In genomic region chrX:13597928-13598327, GRCh38 we compare ENCODE assay signal across 28 cellular contexts. TPM values are rescaled to one million over a fixed set of nuclear protein-coding genes. Genes with fewer than 3 reads are reported as not detected.
DNase-seq lines count a peak whose midpoint lies in the region; TF ChIP-seq lines count a peak whose summit lies in the region.
"Had no signal": no experiment of that assay in that cellular context is flagged by ENCODE, and none has a peak within 500 bp of the region (broad histone marks: within the 10 kb centered on the region; RNA-seq: fewer than 3 reads in every experiment).

No MANE protein-coding gene starts in this region.

- POLR2A ChIA-PET in MCF 10A (lab: Yijun Ruan, JAX), result interaction anchor here (0.6 kb wide), 1 partner anchor 143 kb away, joined by 3 read pairs; no protein-coding TSS in a partner anchor

- no peaks in the 10 kb centered on the region for H3K9me3 Mint-ChIP-seq in MCF 10A (ENCODE audit: unreplicated experiment)
- H3K9me3 Mint-ChIP-seq in activated naive CD4-positive, alpha-beta T cell treated with anti-CD3 and anti-CD28 coated beads, Interleukin-2, amount 10 ng/mL, durations not matched to agents 7 days and 5 days, result no peaks in the 10 kb centered on the region
- H3K9me3 Mint-ChIP-seq: activated CD4-positive, alpha-beta memory T cell treated with anti-CD3 and anti-CD28 coated beads for 36 hours; activated naive CD8-positive, alpha-beta T cell treated with anti-CD3 and anti-CD28 coated beads for 36 hours; activated T-helper 2 cell treated with anti-CD3 and anti-CD28 coated beads, Interferon-gamma antibody, Interleukin-2, Interleukin-4, amounts not matched to agents 10 μg/mL and 5 μg/mL and 100 μg/mL, durations not matched to agents 14 hours and 24 hours and 36 hours; brain; memory B cell; stimulated activated naive B cell treated with anti-CD40 and anti-IgM and Interleukin-4, amounts not matched to agents 10 μg/mL and 1 μg/mL and 100 μg/mL, for 72 hours had no signal

- no peaks in the 10 kb centered on the region for H3K36me3 Mint-ChIP-seq in MCF 10A (ENCODE audit: insufficient read depth, unreplicated experiment)
- no peaks in the 10 kb centered on the region for H3K36me3 Mint-ChIP-seq in activated naive CD4-positive, alpha-beta T cell treated with anti-CD3 and anti-CD28 coated beads, Interleukin-2, amount 10 ng/mL, durations not matched to agents 7 days and 5 days
- H3K36me3 Mint-ChIP-seq: activated CD4-positive, alpha-beta memory T cell treated with anti-CD3 and anti-CD28 coated beads for 36 hours; activated naive CD8-positive, alpha-beta T cell treated with anti-CD3 and anti-CD28 coated beads for 36 hours; brain; CD4-positive, alpha-beta memory T cell; memory B cell; stimulated activated naive B cell treated with anti-CD40 and anti-IgM and Interleukin-4, amounts not matched to agents 10 μg/mL and 1 μg/mL and 100 μg/mL, for 72 hours had no signal

- no peak for TF ChIP-seq POLR2A in breast epithelium (IDR thresholded peaks at IDR 0.05)

- peak; percentile 33 for DNase-seq in MCF 10A (ENCODE audit: unreplicated experiment)
- DNase-seq in breast epithelium (ENCODE audit: low spot score in 2 of 2), result no peak
- peak; percentile 7 for DNase-seq in astrocyte of the hippocampus (ENCODE audit: low read depth, low spot score)
- peak; percentile 33 for DNase-seq in fibroblast of villous mesenchyme (ENCODE audit: low read depth)
- DNase-seq in activated naive CD4-positive, alpha-beta T cell treated with anti-CD3 and anti-CD28 coated beads, Interleukin-2, amount 10 ng/mL, durations not matched to agents 7 days and 5 days, result no peak
- no peak for DNase-seq in glomerular visceral epithelial cell (ENCODE audit: extremely low spot score)
- DNase-seq in tibial artery, result no peak
- DNase-seq: activated CD4-positive, alpha-beta memory T cell treated with anti-CD3 and anti-CD28 coated beads for 36 hours; activated CD8-positive, alpha-beta memory T cell treated with anti-CD3 and anti-CD28 coated beads, Interleukin-2, amount 50 U/mL, for 48 hours; activated naive CD8-positive, alpha-beta T cell treated with anti-CD3 and anti-CD28 coated beads for 36 hours; AML-193; CD4-positive, alpha-beta memory T cell; hippocampal formation; MG63; NCI-H2081 treated with DMSO at 0.1 percent for 48 hours; NCI-H226; NCI-H748 treated with DMSO at 0.1 percent for 48 hours; RPMI8226; stimulated activated CD4-positive, alpha-beta T cell treated with anti-CD3 and anti-CD28 coated beads, Interleukin-15, amount 100 ng/mL, for 24 hours; stimulated activated naive B cell treated with anti-CD40 and anti-IgM and Interleukin-4, amounts not matched to agents 10 μg/mL and 1 μg/mL and 100 μg/mL, for 72 hours had no signal

- TF ChIP-seq CTCF in MCF 10A (IDR thresholded peaks at IDR 0.05; ENCODE audit: unreplicated experiment), result no peak
- TF ChIP-seq CTCF in breast epithelium (IDR thresholded peaks at IDR 0.05), result no peak
- TF ChIP-seq CTCF in fibroblast of villous mesenchyme (IDR thresholded peaks at IDR 0.05; ENCODE audit: insufficient read depth, low read depth, low read length), result no peak
- TF ChIP-seq CTCF in tibial artery (IDR thresholded peaks at IDR 0.05), result no peak

- BruUV-seq in MCF 10A (replicated peaks; lab: Mats Ljungman, UMichigan), result no TSS peak

- H3K9me3 ChIP-seq in breast epithelium (no peaks in the 10 kb centered on the region), subcutaneous abdominal adipose tissue (ENCODE audit: control insufficient read depth in 5 of 5, low read length in 5 of 5) (peaks cover 0 to 6% (median 0%) of the 10 kb centered on the region in 5 donors), tibial artery (peaks cover 0 to 6% (median 0%) of the 10 kb centered on the region in 3 donors)
- H3K9me3 ChIP-seq: MG63, thoracic aorta, vagina had no signal

- intact Hi-C loops in MCF 10A (cut with micrococcal nuclease), result no loop called here
- intact Hi-C loops in breast epithelium (cut with DNase I; ENCODE audit: low total_unique reads), result loop anchor here (5.0 kb wide), 1 partner anchor 1819 kb away; no protein-coding TSS in a partner anchor
- intact Hi-C loops in tibial artery (cut with DNase I; ENCODE audit: low total_unique reads), result no loop called here

- peaks cover 0 to 64% of the 10 kb centered on the region in 2 donors for H3K27me3 ChIP-seq in breast epithelium
- H3K27me3 ChIP-seq in subcutaneous abdominal adipose tissue (ENCODE audit: control insufficient read depth in 5 of 5, insufficient read depth in 4 of 5, low read length in 5 of 5), result peaks cover 0 to 27% (median 8%) of the 10 kb centered on the region in 5 donors
- no peaks in the 10 kb centered on the region for H3K27me3 ChIP-seq in tibial artery
- H3K27me3 ChIP-seq: MG63, vagina had no signal

- H3K27ac ChIP-seq in breast epithelium (no peak overlapping the region), subcutaneous abdominal adipose tissue (ENCODE audit: low read depth, low read length) (peak overlapping the region; percentile 5), tibial artery (no peak overlapping the region)
- H3K27ac ChIP-seq: 22Rv1, thoracic aorta, vagina had no signal

- peaks cover 57% of the 10 kb centered on the region for H3K27me3 Mint-ChIP-seq in MCF 10A (ENCODE audit: insufficient read depth, unreplicated experiment)
- peaks cover 5% of the 10 kb centered on the region for H3K27me3 Mint-ChIP-seq in activated naive CD4-positive, alpha-beta T cell treated with anti-CD3 and anti-CD28 coated beads, Interleukin-2, amount 10 ng/mL, durations not matched to agents 7 days and 5 days
- H3K27me3 Mint-ChIP-seq: memory B cell, progenitor cell of endocrine pancreas had no signal

- H3K36me3 ChIP-seq in breast epithelium (no peaks in the 10 kb centered on the region), subcutaneous abdominal adipose tissue (ENCODE audit: control insufficient read depth in 5 of 5, insufficient read depth in 5 of 5, low read length in 5 of 5) (no peaks in the 10 kb centered on the region), tibial artery (no peaks in the 10 kb centered on the region)
- H3K36me3 ChIP-seq: MG63, thoracic aorta, vagina had no signal

- H3K27ac Mint-ChIP-seq in MCF 10A (ENCODE audit: low read depth, unreplicated experiment), result no peak overlapping the region
- H3K27ac Mint-ChIP-seq in activated naive CD4-positive, alpha-beta T cell treated with anti-CD3 and anti-CD28 coated beads, Interleukin-2, amount 10 ng/mL, durations not matched to agents 7 days and 5 days, result no peak overlapping the region
- H3K27ac Mint-ChIP-seq: activated CD4-positive, alpha-beta memory T cell treated with anti-CD3 and anti-CD28 coated beads for 36 hours; activated naive CD8-positive, alpha-beta T cell treated with anti-CD3 and anti-CD28 coated beads for 36 hours; activated T-helper 2 cell treated with anti-CD3 and anti-CD28 coated beads, Interferon-gamma antibody, Interleukin-2, Interleukin-4, amounts not matched to agents 10 μg/mL and 5 μg/mL and 100 μg/mL, durations not matched to agents 14 hours and 24 hours and 36 hours; CD4-positive, alpha-beta memory T cell; memory B cell; progenitor cell of endocrine pancreas; stimulated activated naive B cell treated with anti-CD40 and anti-IgM and Interleukin-4, amounts not matched to agents 10 μg/mL and 1 μg/mL and 100 μg/mL, for 72 hours had no signal

- no peak overlapping the region for H3K9ac ChIP-seq in subcutaneous abdominal adipose tissue (ENCODE audit: low read length in 5 of 5)

- H3K4me3 Mint-ChIP-seq in MCF 10A (ENCODE audit: unreplicated experiment), result no peak overlapping the region
- no peak overlapping the region for H3K4me3 Mint-ChIP-seq in activated naive CD4-positive, alpha-beta T cell treated with anti-CD3 and anti-CD28 coated beads, Interleukin-2, amount 10 ng/mL, durations not matched to agents 7 days and 5 days
- H3K4me3 Mint-ChIP-seq: activated CD4-positive, alpha-beta memory T cell treated with anti-CD3 and anti-CD28 coated beads for 36 hours; activated naive CD8-positive, alpha-beta T cell treated with anti-CD3 and anti-CD28 coated beads for 36 hours; brain; CD4-positive, alpha-beta memory T cell; memory B cell; stimulated activated naive B cell treated with anti-CD40 and anti-IgM and Interleukin-4, amounts not matched to agents 10 μg/mL and 1 μg/mL and 100 μg/mL, for 72 hours had no signal

- H3K4me3 ChIP-seq in breast epithelium (no peak overlapping the region), fibroblast of villous mesenchyme (ENCODE audit: low read depth, low read length) (no peak overlapping the region), subcutaneous abdominal adipose tissue (ENCODE audit: low read depth in 1 of 5, low read length in 5 of 5) (no peak overlapping the region), tibial artery (no peak overlapping the region)
- H3K4me3 ChIP-seq: MG63, thoracic aorta, vagina had no signal

- no peaks in the 10 kb centered on the region for H3K4me1 ChIP-seq in breast epithelium
- H3K4me1 ChIP-seq in subcutaneous abdominal adipose tissue (ENCODE audit: control insufficient read depth in 5 of 5, insufficient read depth in 5 of 5, low read length in 5 of 5), result peaks cover 0 to 12% (median 0%) of the 10 kb centered on the region in 5 donors
- peaks cover 0 to 13% (median 0%) of the 10 kb centered on the region in 4 donors for H3K4me1 ChIP-seq in tibial artery
- H3K4me1 ChIP-seq: vagina had no signal

- CTCF ChIA-PET in MCF 10A (lab: Yijun Ruan, JAX), result interaction anchor here (0.7 to 1.5 kb wide), 4 partner anchors 9 to 91 kb away, joined by 3 to 5 read pairs (median 4); no protein-coding TSS in a partner anchor
- CTCF ChIA-PET in activated naive CD4-positive, alpha-beta T cell treated with anti-CD3 and anti-CD28 coated beads, Interleukin-2, amount 10 ng/mL, durations not matched to agents 7 days and 5 days (lab: Charles Lee), result no interaction called here

- H3K4me1 Mint-ChIP-seq in MCF 10A (ENCODE audit: insufficient read depth, unreplicated experiment), result no peaks in the 10 kb centered on the region
- no peaks in the 10 kb centered on the region for H3K4me1 Mint-ChIP-seq in activated naive CD4-positive, alpha-beta T cell treated with anti-CD3 and anti-CD28 coated beads, Interleukin-2, amount 10 ng/mL, durations not matched to agents 7 days and 5 days
- H3K4me1 Mint-ChIP-seq: activated naive CD8-positive, alpha-beta T cell treated with anti-CD3 and anti-CD28 coated beads for 36 hours; CD4-positive, alpha-beta memory T cell; memory B cell had no signal

RNA-seq across cellular contexts. Expression of gene EGFL6, which starts 28.5 kb away (rescaled TPM):
- total RNA-seq in MCF 10A (2022), result not detected in 2 replicates
- total RNA-seq in breast epithelium, result 10 to 100 TPM in 1 of 3 donors, under 1 TPM in 2; 0.59 to 11.8 (median 0.98) TPM
- 0.32 and 0.86 TPM in 2 replicates for total RNA-seq in fibroblast of villous mesenchyme
- total RNA-seq: CD4-positive, alpha-beta memory T cell; thoracic aorta had no signal

RNA-seq across cellular contexts. Expression of gene TCEANC, which starts 55.0 kb away (rescaled TPM):
- total RNA-seq in MCF 10A (2022), result 4.0 TPM in 2 replicates
- 1 to 10 TPM; 4.6 to 7.8 (median 5.2) TPM for total RNA-seq in breast epithelium
- total RNA-seq in fibroblast of villous mesenchyme, result 2.3 and 5.2 TPM in 2 replicates

Comparison
In these comparisons a context has a peak if more than half of its experiments do, and no peak if none do; other contexts are left out.
1. DNase-seq: peak in MCF 10A (single experiment), astrocyte of the hippocampus (single experiment) and fibroblast of villous mesenchyme (single experiment); none in breast epithelium (0 of 2), activated naive CD4-positive, alpha-beta T cell treated with anti-CD3 and anti-CD28 coated beads, Interleukin-2, amount 10 ng/mL, durations not matched to agents 7 days and 5 days (single experiment), glomerular visceral epithelial cell (single experiment) and tibial artery (0 of 2).